In the genomic region with DNA sequence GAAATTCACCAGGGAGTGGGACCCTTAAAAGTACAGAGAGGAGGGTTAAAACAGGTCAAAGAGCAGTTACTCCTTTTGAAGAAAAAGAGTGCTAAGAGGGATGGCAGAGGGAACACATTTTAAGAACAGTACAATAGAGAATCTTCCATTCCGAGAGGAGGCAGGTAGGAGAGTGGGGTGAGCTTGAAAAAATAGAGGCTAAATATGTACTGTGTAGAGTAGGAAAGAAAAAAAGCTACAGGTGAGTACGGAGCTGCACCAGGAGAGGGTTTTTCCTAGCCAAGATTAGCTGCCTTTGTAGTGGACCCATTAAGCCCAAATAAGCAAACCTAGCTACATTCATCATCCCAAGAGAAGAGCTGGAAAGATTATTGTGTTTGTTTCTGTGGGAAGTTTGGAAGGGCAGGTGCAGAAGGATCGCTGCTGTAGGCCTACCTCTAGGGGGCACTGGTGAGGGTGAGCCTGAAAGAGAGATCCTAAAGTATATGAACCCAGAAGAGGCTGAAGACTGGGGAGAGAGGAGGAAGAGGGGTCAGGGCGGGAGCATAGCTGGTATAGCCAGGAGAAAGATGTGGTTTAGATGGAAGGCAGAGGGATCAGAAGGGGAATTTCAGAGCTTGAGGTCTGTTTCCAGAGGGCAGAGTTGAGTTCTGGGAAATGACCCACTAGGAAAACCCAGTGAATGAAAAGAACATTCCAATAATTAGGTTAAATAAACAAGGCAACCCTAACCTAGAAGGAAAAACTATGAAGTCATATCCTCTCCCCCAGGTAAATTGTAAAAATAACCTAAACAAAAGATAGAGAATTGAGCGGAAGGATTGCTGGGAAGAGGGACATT, we compare ENCODE assay signal across 8 cellular contexts. TPM values are rescaled to one million over a fixed set of nuclear protein-coding genes. Genes with fewer than 3 reads are reported as not detected.
DNase-seq lines count a peak whose midpoint lies in the region; ATAC-seq and TF ChIP-seq lines count a peak whose summit lies in the region.

No MANE protein-coding gene starts in this region.

- no peak overlapping the region for H2AFZ ChIP-seq in KMS-11 (ENCODE audit: low read depth)

- peaks cover 3% of the 10 kb centered on the region for H3K9me3 Mint-ChIP-seq in endodermal cell

- H3K9me3 ChIP-seq in endodermal cell (ENCODE audit: control insufficient read depth, low read length) (no peaks in the 10 kb centered on the region), neutrophil (no peaks in the 10 kb centered on the region)

- H3K79me2 ChIP-seq in KMS-11 (ENCODE audit: insufficient read depth, low read depth), result no peaks in the 10 kb centered on the region

- 63 to 70% methylated on average over 3 to 5 of the region's 5 CpGs for WGBS in endodermal cell (ENCODE audit: insufficient coverage in 1 of 2, insufficient read length in 1 of 2), 2 experiments

- H3K36me3 ChIP-seq in GM06990 (ENCODE audit: control insufficient read depth, insufficient read depth, low read length) (no peaks in the 10 kb centered on the region), KMS-11 (ENCODE audit: insufficient read depth) (no peaks in the 10 kb centered on the region), endodermal cell (ENCODE audit: control insufficient read depth, insufficient read depth, low read length) (no peaks in the 10 kb centered on the region), neutrophil (peaks cover 57% of the 10 kb centered on the region)

- ATAC-seq in HG03139 (IDR thresholded peaks at IDR 0.05; ENCODE audit: unreplicated experiment) (no peak), HG03565 (IDR thresholded peaks at IDR 0.05; ENCODE audit: unreplicated experiment) (no peak)

- no peak overlapping the region for H3K4me3 ChIP-seq in GM06990 (replicated peaks; ENCODE audit: low read depth, low read length)
- no peak overlapping the region for H3K4me3 ChIP-seq in KMS-11 (IDR thresholded peaks at IDR 0.05; ENCODE audit: insufficient read depth, low read depth, low read length)
- H3K4me3 ChIP-seq in endodermal cell (ENCODE audit: low read length), result no peak overlapping the region
- H3K4me3 ChIP-seq in neutrophil (ENCODE audit: low read depth in 1 of 2, low read length in 1 of 2), result no peak overlapping the region

- H3K36me3 Mint-ChIP-seq in endodermal cell (ENCODE audit: low read depth), result no peaks in the 10 kb centered on the region

- peak; percentile 19 for DNase-seq in GM06990 (ENCODE audit: extremely low read depth, insufficient read length)
- peak; percentile 48 to 62 for DNase-seq in activated CD4-positive, alpha-beta T cell treated with anti-CD3 and anti-CD28 coated beads for 4 hours
- peak; percentile 90 for DNase-seq in endodermal cell
- no peak for DNase-seq in NCI-H345 treated with DMSO at 0.1 percent for 48 hours (lab: John Stamatoyannopoulos, UW; ENCODE audit: unreplicated experiment)

- H3K27me3 Mint-ChIP-seq in endodermal cell (ENCODE audit: insufficient read depth), result no peaks in the 10 kb centered on the region

- TF ChIP-seq CTCF in GM06990 (IDR thresholded peaks at IDR 0.05; ENCODE audit: insufficient read depth, low read length, poor library complexity, severe bottlenecking), result peak; percentile 89
- TF ChIP-seq CTCF in KMS-11 (conservative IDR thresholded peaks at IDR 0.05; ENCODE audit: low read depth, low read length), result peak; percentile 60
- peak; percentile 94 for TF ChIP-seq CTCF in endodermal cell (conservative IDR thresholded peaks at IDR 0.05)
- TF ChIP-seq CTCF in neutrophil (IDR thresholded peaks at IDR 0.05), result peak; percentile 32

- no peak overlapping the region for H3K4me3 Mint-ChIP-seq in endodermal cell

- no peaks in the 10 kb centered on the region for H4K20me1 ChIP-seq in KMS-11 (ENCODE audit: insufficient read depth)

- H3K9ac ChIP-seq in KMS-11, result no peak overlapping the region
- H3K9ac ChIP-seq in endodermal cell (ENCODE audit: extremely low read depth, low read length, poor library complexity, severe bottlenecking), result no peak overlapping the region

- no peak overlapping the region for H3K27ac Mint-ChIP-seq in endodermal cell

- no peaks in the 10 kb centered on the region for H3K4me1 Mint-ChIP-seq in endodermal cell

- H3K27me3 ChIP-seq in GM06990 (replicated peaks; ENCODE audit: control insufficient read depth, insufficient read depth, low read length) (no peaks in the 10 kb centered on the region), KMS-11 (ENCODE audit: insufficient read depth, low read depth) (no peaks in the 10 kb centered on the region), endodermal cell (ENCODE audit: control insufficient read depth, insufficient read depth, low read length, poor library complexity, severe bottlenecking) (no peaks in the 10 kb centered on the region), neutrophil (no peaks in the 10 kb centered on the region)

- H3K27ac ChIP-seq in KMS-11, result no peak overlapping the region
- H3K27ac ChIP-seq in endodermal cell (ENCODE audit: low read depth, low read length), result no peak overlapping the region
- no peak overlapping the region for H3K27ac ChIP-seq in neutrophil

- no peak overlapping the region for H3K4me2 ChIP-seq in KMS-11

- no peaks in the 10 kb centered on the region for H3K4me1 ChIP-seq in KMS-11 (ENCODE audit: low read depth, poor library complexity, severe bottlenecking)
- no peaks in the 10 kb centered on the region for H3K4me1 ChIP-seq in endodermal cell (ENCODE audit: control insufficient read depth, insufficient read depth, low read length)
- H3K4me1 ChIP-seq in neutrophil (ENCODE audit: control insufficient read depth in 1 of 2, insufficient read depth in 1 of 2, low read depth in 1 of 2, low read length in 1 of 2), result peaks cover 10 to 22% of the 10 kb centered on the region in 2 experiments

RNA-seq across cellular contexts. Expression of a gene that starts 50.2 kb away (rescaled TPM):
- total RNA-seq in endodermal cell, result 10 to 100 TPM; 13.0 to 16.4 TPM
- 21.8 TPM for polyA plus RNA-seq in endodermal cell (2013, experiment 1 of 2)
- polyA plus RNA-seq in endodermal cell (2013, experiment 2 of 2), result 20.2 TPM

Comparison
In these comparisons a context has a peak if more than half of its experiments do, and no peak if none do; other contexts are left out.
1. CTCF ChIP-seq: peak in every context shown above with its lines; median percentile 94 in endodermal cell; 89 in GM06990; 60 in KMS-11; 32 in neutrophil.